16 cellular contexts compared by ENCODE assay signal in the genomic region with DNA sequence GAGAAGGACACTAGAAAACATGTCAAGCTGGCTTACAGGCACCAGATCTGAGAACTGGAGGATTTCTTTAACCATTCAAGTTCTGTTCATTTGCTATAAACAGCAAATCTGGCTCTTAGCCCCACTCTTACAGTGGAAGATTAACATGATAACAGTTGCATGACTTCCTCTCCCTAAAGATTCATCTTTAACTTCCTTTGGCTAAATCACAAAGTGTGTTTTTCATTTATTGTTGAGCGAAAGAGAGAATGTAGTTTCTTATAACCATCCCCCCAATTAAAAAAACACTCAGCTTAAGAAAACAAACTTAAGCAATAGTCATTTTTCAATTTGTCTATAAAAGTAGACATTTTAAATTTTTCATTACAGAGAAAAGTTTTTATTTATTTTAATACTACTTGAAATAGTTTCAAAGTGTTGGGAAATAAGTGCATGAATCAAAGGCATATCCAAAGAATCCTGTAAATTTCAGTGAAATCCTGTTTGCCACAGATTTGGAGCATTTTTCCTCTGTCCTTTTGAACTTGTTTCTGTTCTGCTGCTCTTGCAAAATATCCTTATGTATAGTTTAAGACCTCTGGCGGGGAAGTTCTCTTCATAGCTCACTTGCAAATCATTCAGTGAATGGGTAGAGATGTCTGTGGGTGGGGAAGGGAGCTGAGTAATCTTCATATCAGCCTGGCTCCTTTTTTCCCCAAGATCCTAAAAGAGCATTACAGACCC.
DNase-seq lines count a peak whose midpoint lies in the region; ATAC-seq and TF ChIP-seq lines count a peak whose summit lies in the region.
"Had no signal": no experiment of that assay in that cellular context is flagged by ENCODE, and none has a peak within 500 bp of the region (broad histone marks: within the 10 kb centered on the region; RNA-seq: fewer than 3 reads in every experiment).

No MANE protein-coding gene starts in this region.

- peak; percentile 78 for DNase-seq in MCF 10A (ENCODE audit: unreplicated experiment)
- no peak for DNase-seq in breast epithelium (ENCODE audit: low spot score in 2 of 2)
- peak; percentile 95 for DNase-seq in adipocyte (ENCODE audit: low read depth)
- DNase-seq in glomerular visceral epithelial cell (ENCODE audit: extremely low spot score), result peak; percentile 38
- no peak for DNase-seq in dorsolateral prefrontal cortex
- no peak for DNase-seq in NCI-H1092 treated with DMSO at 0.1 percent for 48 hours (lab: John Stamatoyannopoulos, UW)
- DNase-seq in LoVo (ENCODE audit: low spot score), result no peak
- DNase-seq: activated T-cell treated with anti-CD3 and anti-CD28 coated beads, Interleukin-2, amount 50 U/mL, for 24 hours; GDM1; NCI-H2171 treated with DMSO at 0.1 percent for 48 hours; stimulated activated naive CD4-positive, alpha-beta T cell; WERI-Rb-1 had no signal

- no peaks in the 10 kb centered on the region for H3K4me1 ChIP-seq in breast epithelium
- H3K4me1 ChIP-seq in adipocyte (ENCODE audit: control insufficient read depth, insufficient read depth, low read length), result peaks cover 39% of the 10 kb centered on the region
- H3K4me1 ChIP-seq: neural progenitor cell had no signal

- no peaks in the 10 kb centered on the region for H3K9me3 Mint-ChIP-seq in MCF 10A (ENCODE audit: unreplicated experiment)
- H3K9me3 Mint-ChIP-seq: activated T-cell treated with anti-CD3 and anti-CD28 coated beads, Interleukin-2, amount 50 U/mL, for 24 hours; central memory CD8-positive, alpha-beta T cell had no signal

- H3K4me1 Mint-ChIP-seq in MCF 10A (ENCODE audit: insufficient read depth, unreplicated experiment), result peaks cover 8% of the 10 kb centered on the region
- H3K4me1 Mint-ChIP-seq: central memory CD8-positive, alpha-beta T cell had no signal

- H3K4me3 ChIP-seq in breast epithelium (no peak overlapping the region), adipocyte (ENCODE audit: low read length) (peak overlapping the region; percentile 46), dorsolateral prefrontal cortex (no peak overlapping the region)
- H3K4me3 ChIP-seq: esophagus muscularis mucosa, neural progenitor cell had no signal

- no peak overlapping the region for H3K4me3 Mint-ChIP-seq in MCF 10A (ENCODE audit: unreplicated experiment)
- H3K4me3 Mint-ChIP-seq: activated T-cell treated with anti-CD3 and anti-CD28 coated beads, Interleukin-2, amount 50 U/mL, for 24 hours; central memory CD8-positive, alpha-beta T cell; neural progenitor cell had no signal

- H3K27me3 Mint-ChIP-seq in MCF 10A (ENCODE audit: insufficient read depth, unreplicated experiment), result no peaks in the 10 kb centered on the region
- H3K27me3 Mint-ChIP-seq: activated T-cell treated with anti-CD3 and anti-CD28 coated beads, Interleukin-2, amount 50 U/mL, for 24 hours had no signal

- no TSS peak for BruUV-seq in MCF 10A (replicated peaks; lab: Mats Ljungman, UMichigan)

- no peaks in the 10 kb centered on the region for H3K36me3 Mint-ChIP-seq in MCF 10A (ENCODE audit: insufficient read depth, unreplicated experiment)
- H3K36me3 Mint-ChIP-seq: neural progenitor cell had no signal

- POLR2A ChIA-PET in MCF 10A (lab: Yijun Ruan, JAX), result interaction anchor here (0.9 kb wide), 1 partner anchor 8 kb away, joined by 3 read pairs; no protein-coding TSS in a partner anchor

- CTCF ChIA-PET in MCF 10A (lab: Yijun Ruan, JAX), result interaction anchor here (0.6 kb wide), 1 partner anchor 1675 kb away, joined by 3 read pairs; no protein-coding TSS in a partner anchor

- H3K9me3 ChIP-seq in breast epithelium (peaks cover 0 to 8% of the 10 kb centered on the region in 2 donors), adipocyte (ENCODE audit: control insufficient read depth, low read length) (peaks cover 4% of the 10 kb centered on the region)
- H3K9me3 ChIP-seq: esophagus muscularis mucosa had no signal

- intact Hi-C loops in MCF 10A (cut with micrococcal nuclease), result no loop called here
- intact Hi-C loops in breast epithelium (cut with DNase I; ENCODE audit: low total_unique reads), result no loop called here
- intact Hi-C loops in dorsolateral prefrontal cortex (cut with DNase I), result no loop called here

- no peak overlapping the region for H3K27ac Mint-ChIP-seq in MCF 10A (ENCODE audit: low read depth, unreplicated experiment)
- H3K27ac Mint-ChIP-seq: activated T-cell treated with anti-CD3 and anti-CD28 coated beads, Interleukin-2, amount 50 U/mL, for 24 hours; neural progenitor cell had no signal

- H3K36me3 ChIP-seq in breast epithelium (no peaks in the 10 kb centered on the region), adipocyte (ENCODE audit: control insufficient read depth, insufficient read depth, low read length, severe bottlenecking) (no peaks in the 10 kb centered on the region)
- H3K36me3 ChIP-seq: esophagus muscularis mucosa, neural progenitor cell, WERI-Rb-1 had no signal

- H3K27me3 ChIP-seq in breast epithelium (no peaks in the 10 kb centered on the region), adipocyte (replicated peaks; ENCODE audit: control insufficient read depth, insufficient read depth, low read length) (no peaks in the 10 kb centered on the region), dorsolateral prefrontal cortex (peaks cover 0 to 3% (median 0%) of the 10 kb centered on the region in 45 donors)
- H3K27me3 ChIP-seq: esophagus muscularis mucosa, neural progenitor cell had no signal

- no peak for TF ChIP-seq POLR2A in breast epithelium (IDR thresholded peaks at IDR 0.05)

- ATAC-seq in GM19324 (IDR thresholded peaks at IDR 0.05; ENCODE audit: low FRiP score, unreplicated experiment), result no peak

- TF ChIP-seq CTCF in MCF 10A (IDR thresholded peaks at IDR 0.05; ENCODE audit: unreplicated experiment), result no peak
- TF ChIP-seq CTCF in breast epithelium (IDR thresholded peaks at IDR 0.05), result no peak
- no peak for TF ChIP-seq CTCF in dorsolateral prefrontal cortex (IDR thresholded peaks at IDR 0.05 in 54 of 56, conservative IDR thresholded peaks at IDR 0.05 in 2 of 56; ENCODE audit: low read depth in 1 of 56, partially characterized antibody in 56 of 56)

- H3K9ac ChIP-seq in adipocyte (ENCODE audit: low read length), result peak overlapping the region; percentile 72
- H3K9ac ChIP-seq: neural progenitor cell had no signal

- H3K27ac ChIP-seq in breast epithelium (peak overlapping the region in 1 of 2 donors; percentile 59), dorsolateral prefrontal cortex (no peak overlapping the region)
- H3K27ac ChIP-seq: neural progenitor cell, WERI-Rb-1 had no signal

Comparison
In these comparisons a context has a peak if more than half of its experiments do, and no peak if none do; other contexts are left out.
1. DNase-seq: peak in MCF 10A (single experiment), adipocyte (single experiment) and glomerular visceral epithelial cell (single experiment); none in breast epithelium (0 of 2), dorsolateral prefrontal cortex (0 of 10), NCI-H1092 treated with DMSO at 0.1 percent for 48 hours (single experiment) and LoVo (single experiment).